In the genomic region with DNA sequence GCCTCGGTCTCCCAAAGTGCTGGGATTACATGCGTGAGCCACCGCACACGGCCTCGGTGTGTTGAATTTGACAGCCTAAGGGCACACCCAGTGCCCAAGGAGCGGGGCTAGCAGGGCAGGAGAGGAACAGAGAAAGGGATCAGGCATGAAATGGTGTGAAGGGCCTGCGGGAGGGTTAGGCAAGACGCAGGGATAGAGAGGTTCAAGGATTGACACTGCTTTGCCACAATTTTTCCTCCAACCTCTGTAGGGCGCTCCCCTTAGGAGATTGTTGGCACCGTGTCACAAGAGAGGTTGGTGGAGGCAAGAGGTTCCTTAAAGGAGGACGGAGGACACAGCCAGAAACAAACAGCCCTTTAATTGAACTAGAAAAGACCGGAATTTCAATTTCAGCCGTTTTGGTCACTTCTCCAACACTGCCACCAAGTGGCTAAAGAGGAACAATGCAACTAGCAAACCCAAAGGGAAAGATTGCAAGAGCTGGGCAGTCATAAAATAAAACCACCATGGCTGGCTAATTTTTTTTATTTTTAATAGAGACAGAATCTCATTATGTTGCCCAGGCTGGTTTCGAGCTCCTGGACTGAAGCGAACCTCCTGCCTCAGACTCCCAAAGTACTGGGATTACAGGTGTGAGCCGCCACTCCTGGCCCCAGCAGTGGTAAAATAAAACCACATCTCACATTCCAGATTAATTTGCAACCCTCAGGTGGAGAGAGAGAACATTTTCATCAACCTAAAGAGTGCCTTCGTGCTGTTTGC, we compare ENCODE assay signal across 8 cellular contexts. TPM values are rescaled to one million over a fixed set of nuclear protein-coding genes. Genes with fewer than 3 reads are reported as not detected.
DNase-seq lines count a peak whose midpoint lies in the region; ATAC-seq and TF ChIP-seq lines count a peak whose summit lies in the region.

No MANE protein-coding gene starts in this region.

- CTCF ChIA-PET in PC-3 (lab: Charles Lee): interaction anchor here (0.5 to 1.0 kb wide), 7 partner anchors 101 to 730 kb away, joined by 3 to 9 read pairs (median 3); no protein-coding TSS in a partner anchor

- H3K9me3 ChIP-seq in PC-3 (ENCODE audit: low read length): no peaks in the 10 kb centered on the region

- peak; percentile 77 for DNase-seq in Ammon's horn (ENCODE audit: low spot score)
- peak; percentile 17 for DNase-seq in KG1 (lab: John Stamatoyannopoulos, UW)
- DNase-seq in PC-3: peak; percentile 75
- DNase-seq in astrocyte of the spinal cord (ENCODE audit: low read depth, low spot score): peak; percentile 75
- peak; percentile 46 to 62 (median 54) for DNase-seq in immature natural killer cell
- peak; percentile 20 to 57 for DNase-seq in stimulated activated effector memory CD8-positive, alpha-beta T cell treated with anti-CD3 and anti-CD28 coated beads, Interleukin-12 subunit alpha, Interleukin-12 subunit beta, amount 100 ng/mL, for 72 hours (ENCODE audit: low spot score in 2 of 2)
- no peak for DNase-seq in T-helper 9 cell

- H3K9me2 ChIP-seq in PC-3 (replicated peaks; ENCODE audit: low read length): no peaks in the 10 kb centered on the region

- no peak overlapping the region for H3K27ac ChIP-seq in PC-3 (ENCODE audit: low read length)

- in situ Hi-C loops in astrocyte of the spinal cord (cut with HindIII; ENCODE audit: low sequenced_read_pairs): no loop called here

- H3K36me3 ChIP-seq in PC-3 (ENCODE audit: low read depth, low read length): no peaks in the 10 kb centered on the region; the same call in 1 of the 2 replicates

- POLR2A ChIA-PET in PC-3 (lab: Charles Lee; ENCODE audit: unreplicated experiment): no interaction called here

- no peak overlapping the region for H3K4me3 Mint-ChIP-seq in immature natural killer cell
- no peak overlapping the region for H3K4me3 Mint-ChIP-seq in stimulated activated effector memory CD8-positive, alpha-beta T cell treated with anti-CD3 and anti-CD28 coated beads, Interleukin-12 subunit alpha, Interleukin-12 subunit beta, amount 100 ng/mL, for 72 hours

- H2AFZ ChIP-seq in PC-3 (ENCODE audit: low read length): peak overlapping the region; percentile 76

- peak overlapping the region; percentile 65 for H3K4me2 ChIP-seq in PC-3 (ENCODE audit: low read length)

- peaks cover 0 to 2% (median 1%) of the 10 kb centered on the region in 3 donors for H3K27me3 Mint-ChIP-seq in immature natural killer cell (ENCODE audit: low read depth in 3 of 3)

- no TSS peak for BruUV-seq in PC-3 (replicated peaks; lab: Mats Ljungman, UMichigan)

- no peaks in the 10 kb centered on the region for H3K27me3 ChIP-seq in PC-3 (ENCODE audit: low read length)

- ATAC-seq in PC-3: peak; percentile 65
- ATAC-seq in stimulated activated effector memory CD8-positive, alpha-beta T cell treated with anti-CD3 and anti-CD28 coated beads, Interleukin-12 subunit alpha, Interleukin-12 subunit beta, amount 100 ng/mL, for 72 hours: peak; percentile 13

- no peaks in the 10 kb centered on the region for H3K79me2 ChIP-seq in PC-3 (ENCODE audit: low read length)

- peaks cover 2% of the 10 kb centered on the region in 2 donors for H3K4me1 Mint-ChIP-seq in immature natural killer cell
- peaks cover 7% of the 10 kb centered on the region for H3K4me1 Mint-ChIP-seq in stimulated activated effector memory CD8-positive, alpha-beta T cell treated with anti-CD3 and anti-CD28 coated beads, Interleukin-12 subunit alpha, Interleukin-12 subunit beta, amount 100 ng/mL, for 72 hours

- H3K4me3 ChIP-seq in PC-3 (ENCODE audit: low read length) (no peak overlapping the region), astrocyte of the spinal cord (ENCODE audit: low read depth, low read length) (no peak overlapping the region)

- no peak overlapping the region for H3K9ac ChIP-seq in PC-3 (ENCODE audit: low read length)

- no peaks in the 10 kb centered on the region for H3K9me3 Mint-ChIP-seq in immature natural killer cell
- H3K9me3 Mint-ChIP-seq in stimulated activated effector memory CD8-positive, alpha-beta T cell treated with anti-CD3 and anti-CD28 coated beads, Interleukin-12 subunit alpha, Interleukin-12 subunit beta, amount 100 ng/mL, for 72 hours: no peaks in the 10 kb centered on the region

- no peaks in the 10 kb centered on the region for H3K36me3 Mint-ChIP-seq in immature natural killer cell
- H3K36me3 Mint-ChIP-seq in stimulated activated effector memory CD8-positive, alpha-beta T cell treated with anti-CD3 and anti-CD28 coated beads, Interleukin-12 subunit alpha, Interleukin-12 subunit beta, amount 100 ng/mL, for 72 hours: no peaks in the 10 kb centered on the region

- H4K20me1 ChIP-seq in PC-3 (ENCODE audit: low read length): no peaks in the 10 kb centered on the region

- TF ChIP-seq CTCF in GM12873 (IDR thresholded peaks at IDR 0.05; ENCODE audit: insufficient read depth, low read depth, low read length, missing control alignments): peak; percentile 76
- peak; percentile 86 for TF ChIP-seq CTCF in PC-3 (conservative IDR thresholded peaks at IDR 0.05; ENCODE audit: low read depth, low read length)
- TF ChIP-seq CTCF in astrocyte of the spinal cord (IDR thresholded peaks at IDR 0.05; ENCODE audit: low read depth, low read length): peak; percentile 84

- no peak overlapping the region for H3K27ac Mint-ChIP-seq in immature natural killer cell
- no peak overlapping the region for H3K27ac Mint-ChIP-seq in stimulated activated effector memory CD8-positive, alpha-beta T cell treated with anti-CD3 and anti-CD28 coated beads, Interleukin-12 subunit alpha, Interleukin-12 subunit beta, amount 100 ng/mL, for 72 hours

- intact Hi-C loops in PC-3 (cut with micrococcal nuclease): loop anchor here (1.0 to 5.0 kb wide), 5 partner anchors 105 to 730 kb away; no protein-coding TSS in a partner anchor

- H3K4me1 ChIP-seq in PC-3 (ENCODE audit: insufficient read depth, low read length): peaks cover 4% of the 10 kb centered on the region; the same call in 1 of the 2 replicates

- no peaks in the 10 kb centered on the region for H3F3A ChIP-seq in PC-3 (ENCODE audit: low read length, unreplicated experiment)

RNA-seq across cellular contexts. Expression of gene CREB3L2, which starts 6.9 kb away (rescaled TPM):
- total RNA-seq in PC-3 (2014; rRNA removed): 9.3 and 18.1 TPM in 2 replicates
- polyA plus RNA-seq in immature natural killer cell: 10 to 100 TPM; 10.8 to 21.6 (median 12.6) TPM
